Comparison of ENCODE assay signal across 1 cellular context in the genomic region with DNA sequence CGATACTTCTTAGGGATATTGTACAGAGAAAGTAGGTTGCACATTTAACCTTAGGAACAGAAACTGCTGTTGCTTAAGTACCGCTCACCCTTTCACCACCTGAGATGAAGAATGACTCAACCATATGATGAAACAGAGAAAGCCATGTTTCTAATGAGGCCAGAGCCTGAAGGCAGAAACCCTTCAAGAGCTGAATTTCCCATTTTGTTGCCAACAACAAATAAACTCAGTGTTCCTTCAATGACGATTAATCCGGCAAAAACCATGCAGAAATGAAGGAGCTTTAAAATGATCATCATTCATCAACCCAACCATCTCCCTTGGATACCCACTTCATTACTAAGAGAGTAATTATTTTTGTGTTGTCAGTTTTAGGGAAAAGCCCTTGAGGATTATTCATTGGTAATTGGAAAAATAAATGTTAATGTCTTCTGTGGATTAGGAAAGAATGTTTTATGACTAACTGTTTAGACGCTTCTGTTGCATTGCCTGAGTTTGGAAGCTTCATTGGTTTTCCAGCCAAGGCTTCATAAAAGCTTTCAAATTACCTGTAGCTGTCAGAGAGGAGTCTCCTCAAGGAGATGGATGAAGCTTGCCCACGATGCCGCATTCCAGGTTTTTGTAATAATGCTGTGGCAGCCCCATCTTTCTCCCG.
TF ChIP-seq lines count a peak whose summit lies in the region.

No MANE protein-coding gene starts in this region.

TF ChIP-seq in K562, 482 proteins besides CTCF, POLR2A, EP300 and RAD21 (continued from another document):
- TF ChIP-seq, protein P1, sequence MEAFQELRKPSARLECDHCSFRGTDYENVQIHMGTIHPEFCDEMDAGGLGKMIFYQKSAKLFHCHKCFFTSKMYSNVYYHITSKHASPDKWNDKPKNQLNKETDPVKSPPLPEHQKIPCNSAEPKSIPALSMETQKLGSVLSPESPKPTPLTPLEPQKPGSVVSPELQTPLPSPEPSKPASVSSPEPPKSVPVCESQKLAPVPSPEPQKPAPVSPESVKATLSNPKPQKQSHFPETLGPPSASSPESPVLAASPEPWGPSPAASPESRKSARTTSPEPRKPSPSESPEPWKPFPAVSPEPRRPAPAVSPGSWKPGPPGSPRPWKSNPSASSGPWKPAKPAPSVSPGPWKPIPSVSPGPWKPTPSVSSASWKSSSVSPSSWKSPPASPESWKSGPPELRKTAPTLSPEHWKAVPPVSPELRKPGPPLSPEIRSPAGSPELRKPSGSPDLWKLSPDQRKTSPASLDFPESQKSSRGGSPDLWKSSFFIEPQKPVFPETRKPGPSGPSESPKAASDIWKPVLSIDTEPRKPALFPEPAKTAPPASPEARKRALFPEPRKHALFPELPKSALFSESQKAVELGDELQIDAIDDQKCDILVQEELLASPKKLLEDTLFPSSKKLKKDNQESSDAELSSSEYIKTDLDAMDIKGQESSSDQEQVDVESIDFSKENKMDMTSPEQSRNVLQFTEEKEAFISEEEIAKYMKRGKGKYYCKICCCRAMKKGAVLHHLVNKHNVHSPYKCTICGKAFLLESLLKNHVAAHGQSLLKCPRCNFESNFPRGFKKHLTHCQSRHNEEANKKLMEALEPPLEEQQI (IDR thresholded peaks at IDR 0.05), result no peak
- TF ChIP-seq HLTF (IDR thresholded peaks at IDR 0.05), result no peak
- TF ChIP-seq, protein P2, sequence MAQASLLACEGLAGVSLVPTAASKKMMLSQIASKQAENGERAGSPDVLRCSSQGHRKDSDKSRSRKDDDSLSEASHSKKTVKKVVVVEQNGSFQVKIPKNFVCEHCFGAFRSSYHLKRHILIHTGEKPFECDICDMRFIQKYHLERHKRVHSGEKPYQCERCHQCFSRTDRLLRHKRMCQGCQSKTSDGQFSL (CRISPR knock-in tag; IDR thresholded peaks at IDR 0.05), result no peak
- TF ChIP-seq, protein P2 (tag; IDR thresholded peaks at IDR 0.05), result no peak
- TF ChIP-seq ZNF511 (CRISPR knock-in tag; IDR thresholded peaks at IDR 0.05), result no peak
- TF ChIP-seq JUN (IDR thresholded peaks at IDR 0.05; ENCODE audit: borderline replicate concordance, low read depth, low read length), result peak; percentile 65; the same call in 1 of the 2 replicates
- TF ChIP-seq JUN (CRISPR knock-in tag; IDR thresholded peaks at IDR 0.05; ENCODE audit: borderline replicate concordance), result no peak
- TF ChIP-seq MBD1 (CRISPR knock-in tag; IDR thresholded peaks at IDR 0.05), result no peak
- no peak for TF ChIP-seq ZNF224 (CRISPR knock-in tag; IDR thresholded peaks at IDR 0.05)
- no peak for TF ChIP-seq ELF2 (CRISPR knock-in tag; IDR thresholded peaks at IDR 0.05)
- no peak for TF ChIP-seq ARNT (IDR thresholded peaks at IDR 0.05)
- no peak for TF ChIP-seq RBM22 (IDR thresholded peaks at IDR 0.05; ENCODE audit: low read depth, low read length, poor library complexity, severe bottlenecking)
- no peak for TF ChIP-seq MED1 (CRISPR knock-in tag; IDR thresholded peaks at IDR 0.05; ENCODE audit: borderline replicate concordance)
- TF ChIP-seq, protein P3, sequence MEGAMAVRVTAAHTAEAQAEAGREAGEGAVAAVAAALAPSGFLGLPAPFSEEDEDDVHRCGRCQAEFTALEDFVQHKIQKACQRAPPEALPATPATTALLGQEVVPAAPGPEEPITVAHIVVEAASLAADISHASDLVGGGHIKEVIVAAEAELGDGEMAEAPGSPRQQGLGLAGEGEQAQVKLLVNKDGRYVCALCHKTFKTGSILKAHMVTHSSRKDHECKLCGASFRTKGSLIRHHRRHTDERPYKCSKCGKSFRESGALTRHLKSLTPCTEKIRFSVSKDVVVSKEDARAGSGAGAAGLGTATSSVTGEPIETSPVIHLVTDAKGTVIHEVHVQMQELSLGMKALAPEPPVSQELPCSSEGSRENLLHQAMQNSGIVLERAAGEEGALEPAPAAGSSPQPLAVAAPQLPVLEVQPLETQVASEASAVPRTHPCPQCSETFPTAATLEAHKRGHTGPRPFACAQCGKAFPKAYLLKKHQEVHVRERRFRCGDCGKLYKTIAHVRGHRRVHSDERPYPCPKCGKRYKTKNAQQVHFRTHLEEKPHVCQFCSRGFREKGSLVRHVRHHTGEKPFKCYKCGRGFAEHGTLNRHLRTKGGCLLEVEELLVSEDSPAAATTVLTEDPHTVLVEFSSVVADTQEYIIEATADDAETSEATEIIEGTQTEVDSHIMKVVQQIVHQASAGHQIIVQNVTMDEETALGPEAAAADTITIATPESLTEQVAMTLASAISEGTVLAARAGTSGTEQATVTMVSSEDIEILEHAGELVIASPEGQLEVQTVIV (CRISPR knock-in tag; IDR thresholded peaks at IDR 0.05; ENCODE audit: borderline replicate concordance), result no peak
- no peak for TF ChIP-seq ARID3B (CRISPR knock-in tag; IDR thresholded peaks at IDR 0.05; ENCODE audit: borderline replicate concordance)
- no peak for TF ChIP-seq NELFE (IDR thresholded peaks at IDR 0.05; ENCODE audit: insufficient read depth, insufficient read length)
- TF ChIP-seq RCOR1 (IDR thresholded peaks at IDR 0.05; ENCODE audit: borderline replicate concordance in 1 of 2, low read depth in 2 of 2, low read length in 2 of 2), result no peak
- TF ChIP-seq HOMEZ (CRISPR knock-in tag; IDR thresholded peaks at IDR 0.05), result no peak
- TF ChIP-seq, protein P4, sequence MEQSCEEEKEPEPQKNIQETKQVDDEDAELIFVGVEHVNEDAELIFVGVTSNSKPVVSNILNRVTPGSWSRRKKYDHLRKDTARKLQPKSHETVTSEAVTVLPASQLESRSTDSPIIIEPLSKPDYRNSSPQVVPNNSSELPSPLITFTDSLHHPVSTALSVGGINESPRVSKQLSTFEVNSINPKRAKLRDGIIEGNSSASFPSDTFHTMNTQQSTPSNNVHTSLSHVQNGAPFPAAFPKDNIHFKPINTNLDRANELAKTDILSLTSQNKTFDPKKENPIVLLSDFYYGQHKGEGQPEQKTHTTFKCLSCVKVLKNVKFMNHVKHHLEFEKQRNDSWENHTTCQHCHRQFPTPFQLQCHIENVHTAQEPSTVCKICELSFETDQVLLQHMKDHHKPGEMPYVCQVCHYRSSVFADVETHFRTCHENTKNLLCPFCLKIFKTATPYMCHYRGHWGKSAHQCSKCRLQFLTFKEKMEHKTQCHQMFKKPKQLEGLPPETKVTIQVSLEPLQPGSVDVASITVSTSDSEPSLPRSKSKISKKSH (CRISPR knock-in tag; IDR thresholded peaks at IDR 0.05), result no peak
- no peak for TF ChIP-seq ZNF75A (CRISPR knock-in tag; IDR thresholded peaks at IDR 0.05)
- TF ChIP-seq PHF20 (IDR thresholded peaks at IDR 0.05; ENCODE audit: partially characterized antibody), result no peak
- no peak for TF ChIP-seq E2F3 (CRISPR knock-in tag; IDR thresholded peaks at IDR 0.05)
- no peak for TF ChIP-seq NR0B1 (IDR thresholded peaks at IDR 0.05; ENCODE audit: partially characterized antibody)
- TF ChIP-seq ZNF184 (CRISPR knock-in tag; IDR thresholded peaks at IDR 0.05), result no peak
- no peak for TF ChIP-seq MITF (IDR thresholded peaks at IDR 0.05)
- TF ChIP-seq TRIM24 (IDR thresholded peaks at IDR 0.05), result peak; percentile 29 to 63; a peak in 2 of 4 replicates
- no peak for TF ChIP-seq SMARCA5 (IDR thresholded peaks at IDR 0.05)
